In genomic region chr11:122294041-122294440, GRCh38 we compare ENCODE assay signal across 23 cellular contexts.
A peak's percentile ranks its signal among the peaks of the same experiment; 100 is the strongest.
DNase-seq lines count a peak whose midpoint lies in the region; ATAC-seq and TF ChIP-seq lines count a peak whose summit lies in the region.
"Had no signal": no experiment of that assay in that cellular context is flagged by ENCODE, and none has a peak within 500 bp of the region (broad histone marks: within the 10 kb centered on the region; RNA-seq: fewer than 3 reads in every experiment).

No MANE protein-coding gene starts in this region.

- intact Hi-C loops in dorsolateral prefrontal cortex (cut with DNase I) = loop anchor here (2.0 to 5.0 kb wide), 3 partner anchors 211 to 642 kb away; no protein-coding TSS in a partner anchor
- intact Hi-C loops in PC-3 (cut with micrococcal nuclease) = no loop called here

- H3K27ac Mint-ChIP-seq in brain = peak overlapping the region in 3 of 5 experiments; percentile 1 to 6 (median 3)
- no peak overlapping the region for H3K27ac Mint-ChIP-seq in endothelial cell (ENCODE audit: unreplicated experiment)
- H3K27ac Mint-ChIP-seq: B cell; CD8-positive, alpha-beta memory T cell had no signal

- no peak overlapping the region for H3K4me3 Mint-ChIP-seq in brain
- no peak overlapping the region for H3K4me3 Mint-ChIP-seq in endothelial cell (ENCODE audit: unreplicated experiment)
- H3K4me3 Mint-ChIP-seq: B cell; CD4-positive, alpha-beta memory T cell; CD8-positive, alpha-beta memory T cell had no signal

- H3K9me3 ChIP-seq in SK-N-SH (no peaks in the 10 kb centered on the region), PC-3 (ENCODE audit: low read length) (0 out of 2 replicates have a peak, but pooled peaks cover 7% of the 10 kb centered on the region)

- ATAC-seq in SK-N-SH treated with all-trans-retinoic acid at 6 μM for 48 hours (no peak), GM19397 (IDR thresholded peaks at IDR 0.05; ENCODE audit: unreplicated experiment) (no peak), PC-3 (no peak)
- ATAC-seq: A549, GM12878 had no signal

- H3K27ac ChIP-seq in SK-N-SH (ENCODE audit: low read depth in 2 of 2, low read length in 1 of 2) = no peak overlapping the region
- peak overlapping the region in 32 of 59 donors; percentile 7 to 81 (median 64) for H3K27ac ChIP-seq in dorsolateral prefrontal cortex
- H3K27ac ChIP-seq in substantia nigra (ENCODE audit: low read depth, low read length, poor library complexity, severe bottlenecking) = peak overlapping the region; percentile 44
- no peak overlapping the region for H3K27ac ChIP-seq in PC-3 (ENCODE audit: low read length)
- H3K27ac ChIP-seq: 22Rv1; A549; BLaER1 treated with 17β-estradiol and CSF1 and Interleukin-3, amounts not matched to agents 10 nM and 100 nM; C4-2B had no signal

- no peaks in the 10 kb centered on the region for H3K4me1 ChIP-seq in SK-N-SH (ENCODE audit: control insufficient read depth in 1 of 2, insufficient read depth in 2 of 2, low read depth in 1 of 2, low read length in 1 of 2)
- no peaks in the 10 kb centered on the region for H3K4me1 ChIP-seq in PC-3 (ENCODE audit: insufficient read depth, low read length)
- H3K4me1 ChIP-seq: A549; BLaER1 treated with 17β-estradiol and CSF1 and Interleukin-3, amounts not matched to agents 10 nM and 100 nM had no signal

- H3K9me3 Mint-ChIP-seq in brain (peaks cover 23 to 40% (median 37%) of the 10 kb centered on the region in 5 experiments), endothelial cell (ENCODE audit: unreplicated experiment) (no peaks in the 10 kb centered on the region)

- H3K27me3 ChIP-seq in SK-N-SH (ENCODE audit: insufficient read depth) (no peaks in the 10 kb centered on the region; the same call in 1 of the 2 replicates), dorsolateral prefrontal cortex (no peaks in the 10 kb centered on the region), PC-3 (ENCODE audit: low read length) (peaks cover 85% of the 10 kb centered on the region)
- H3K27me3 ChIP-seq: BLaER1 treated with 17β-estradiol and CSF1 and Interleukin-3, amounts not matched to agents 10 nM and 100 nM had no signal

- H3K9me2 ChIP-seq in SK-N-SH = no peaks in the 10 kb centered on the region
- no peaks in the 10 kb centered on the region for H3K9me2 ChIP-seq in PC-3 (replicated peaks; ENCODE audit: low read length)

- H4K20me1 ChIP-seq in SK-N-SH (ENCODE audit: insufficient read depth) (no peaks in the 10 kb centered on the region), PC-3 (ENCODE audit: low read length) (no peaks in the 10 kb centered on the region)
- H4K20me1 ChIP-seq: BLaER1 treated with 17β-estradiol and CSF1 and Interleukin-3, amounts not matched to agents 10 nM and 100 nM had no signal

- TF ChIP-seq RAD21 in SK-N-SH (IDR thresholded peaks at IDR 0.05; ENCODE audit: low read length) = no peak

- H3K4me1 Mint-ChIP-seq in brain = no peaks in the 10 kb centered on the region
- H3K4me1 Mint-ChIP-seq in endothelial cell (ENCODE audit: unreplicated experiment) = no peaks in the 10 kb centered on the region
- H3K4me1 Mint-ChIP-seq: B cell; CD4-positive, alpha-beta memory T cell; CD8-positive, alpha-beta memory T cell had no signal

- H2AFZ ChIP-seq in SK-N-SH (ENCODE audit: low read depth) = no peak overlapping the region
- H2AFZ ChIP-seq in PC-3 (ENCODE audit: low read length) = no peak overlapping the region

- H3K79me2 ChIP-seq in SK-N-SH (ENCODE audit: insufficient read depth) = no peaks in the 10 kb centered on the region
- no peaks in the 10 kb centered on the region for H3K79me2 ChIP-seq in PC-3 (ENCODE audit: low read length)

- H3K27me3 Mint-ChIP-seq in brain (peaks cover 4% of the 10 kb centered on the region), endothelial cell (ENCODE audit: unreplicated experiment) (no peaks in the 10 kb centered on the region)
- H3K27me3 Mint-ChIP-seq: B cell; CD4-positive, alpha-beta memory T cell; CD8-positive, alpha-beta memory T cell had no signal

- POLR2A ChIA-PET in SK-N-SH (lab: Yijun Ruan, JAX) (no interaction called here), PC-3 (lab: Charles Lee; ENCODE audit: unreplicated experiment) (no interaction called here)

- TF ChIP-seq CTCF in SK-N-SH (IDR thresholded peaks at IDR 0.05) (no peak), brain (conservative IDR thresholded peaks at IDR 0.05) (peak in 1 of 2 experiments; percentile 4), dorsolateral prefrontal cortex (IDR thresholded peaks at IDR 0.05 in 54 of 56, conservative IDR thresholded peaks at IDR 0.05 in 2 of 56; ENCODE audit: low read depth in 1 of 56, partially characterized antibody in 56 of 56) (no peak), PC-3 (conservative IDR thresholded peaks at IDR 0.05; ENCODE audit: low read depth, low read length) (no peak), endothelial cell (IDR thresholded peaks at IDR 0.05; ENCODE audit: unreplicated experiment) (no peak)

- no peak overlapping the region for H3K9ac ChIP-seq in SK-N-SH
- H3K9ac ChIP-seq in PC-3 (ENCODE audit: low read length) = no peak overlapping the region
- H3K9ac ChIP-seq: BLaER1 treated with 17β-estradiol and CSF1 and Interleukin-3, amounts not matched to agents 10 nM and 100 nM had no signal

- no peak for TF ChIP-seq EP300 in SK-N-SH (IDR thresholded peaks at IDR 0.05; ENCODE audit: borderline replicate concordance in 1 of 2, low read depth in 1 of 2, low read length in 1 of 2)

- no peak for DNase-seq in SK-N-SH
- DNase-seq in dorsolateral prefrontal cortex = no peak
- DNase-seq in substantia nigra (lab: John Stamatoyannopoulos, UW) = no peak
- DNase-seq in PC-3 = no peak
- no peak for DNase-seq in endothelial cell (ENCODE audit: low spot score)
- DNase-seq: CD4-positive, alpha-beta memory T cell; CD8-positive, alpha-beta memory T cell; COR-L47; DMS 273 treated with DMSO at 0.1 percent for 48 hours; DMS153; DMS79; DND-41; EL; GDM1 had no signal

- H3K4me2 ChIP-seq in SK-N-SH (no peak overlapping the region), PC-3 (ENCODE audit: low read length) (no peak overlapping the region)
- H3K4me2 ChIP-seq: A549; BLaER1 treated with 17β-estradiol and CSF1 and Interleukin-3, amounts not matched to agents 10 nM and 100 nM had no signal

- H3F3A ChIP-seq in SK-N-SH (replicated peaks; ENCODE audit: insufficient read depth) (no peaks in the 10 kb centered on the region), PC-3 (ENCODE audit: low read length, unreplicated experiment) (no peaks in the 10 kb centered on the region)

- BruUV-seq in PC-3 (replicated peaks; lab: Mats Ljungman, UMichigan) = no TSS peak

- H3K36me3 ChIP-seq in SK-N-SH (replicated peaks in 1 of 2; ENCODE audit: control insufficient read depth in 1 of 2, insufficient read depth in 2 of 2, low read length in 1 of 2) = no peaks in the 10 kb centered on the region
- no peaks in the 10 kb centered on the region for H3K36me3 ChIP-seq in PC-3 (ENCODE audit: low read depth, low read length)
- H3K36me3 ChIP-seq: BLaER1 treated with 17β-estradiol and CSF1 and Interleukin-3, amounts not matched to agents 10 nM and 100 nM had no signal

- WGBS in SK-N-SH (ENCODE audit: low lambda C conversion rate) = 36% methylated on average over 3 of the region's 3 CpGs

- H3K36me3 Mint-ChIP-seq in brain (peaks cover 44% of the 10 kb centered on the region), endothelial cell (ENCODE audit: low read depth, unreplicated experiment) (no peaks in the 10 kb centered on the region)
- H3K36me3 Mint-ChIP-seq: CD4-positive, alpha-beta memory T cell; CD8-positive, alpha-beta memory T cell had no signal

- CTCF ChIA-PET in SK-N-SH (lab: Yijun Ruan, JAX) = no interaction called here
- CTCF ChIA-PET in PC-3 (lab: Charles Lee) = interaction anchor here (0.5 to 1.3 kb wide), 2 partner anchors 140 to 212 kb away, joined by 4 to 6 read pairs; no protein-coding TSS in a partner anchor

- H3K4me3 ChIP-seq in SK-N-SH (ENCODE audit: low read depth in 2 of 2, low read length in 1 of 2) (no peak overlapping the region), dorsolateral prefrontal cortex (no peak overlapping the region), PC-3 (ENCODE audit: low read length) (no peak overlapping the region)
- H3K4me3 ChIP-seq: A549; BLaER1 treated with 17β-estradiol and CSF1 and Interleukin-3, amounts not matched to agents 10 nM and 100 nM; GM12878 had no signal

TF ChIP-seq in SK-N-SH treated with all-trans-retinoic acid at 6 μM for 48 hours, 23 proteins besides CTCF, POLR2A, EP300 and RAD21:
- no peak for TF ChIP-seq ARNTL (CRISPR knock-in tag; IDR thresholded peaks at IDR 0.05; ENCODE audit: borderline replicate concordance, low read depth)
- peak; percentile 96 for TF ChIP-seq ZNF8 (CRISPR knock-in tag; IDR thresholded peaks at IDR 0.05)
- TF ChIP-seq PPARA (CRISPR knock-in tag; IDR thresholded peaks at IDR 0.05; ENCODE audit: borderline replicate concordance) = no peak

TF ChIP-seq in SK-N-SH, 30 proteins besides CTCF, POLR2A, EP300 and RAD21 (continues in another document):
- TF ChIP-seq EZH2phosphoT487 (IDR thresholded peaks at IDR 0.05; ENCODE audit: borderline replicate concordance, low read depth) (no peak), IRF3 (IDR thresholded peaks at IDR 0.05; ENCODE audit: low read depth, low read length) (no peak), USF1 (IDR thresholded peaks at IDR 0.05; ENCODE audit: borderline replicate concordance, low read depth) (no peak), PBX3 (IDR thresholded peaks at IDR 0.05) (no peak), SMC3 (IDR thresholded peaks at IDR 0.05; ENCODE audit: low read depth, low read length) (no peak), JUND (IDR thresholded peaks at IDR 0.05) (no peak)

Comparison
In these comparisons a context has a peak if more than half of its experiments do, and no peak if none do; other contexts are left out.
1. H3K27ac ChIP-seq: peak in dorsolateral prefrontal cortex (32 of 59) and substantia nigra (single experiment); none in SK-N-SH (0 of 2) and PC-3 (single experiment).